In genomic region chr21:44880405-44880761, GRCh38 we compare ENCODE assay signal across 1 cellular context. TPM values are rescaled to one million over a fixed set of nuclear protein-coding genes. Genes with fewer than 3 reads are reported as not detected.
"Had no signal": no experiment of that assay in that cellular context is flagged by ENCODE, and none has a peak within 500 bp of the region (broad histone marks: within the 10 kb centered on the region; RNA-seq: fewer than 3 reads in every experiment).

No MANE protein-coding gene starts in this region.

RNA-seq across cellular contexts. Expression of gene ITGB2, which starts 40.3 kb away (rescaled TPM):
- total RNA-seq: fibroblast of lung had no signal
